Comparison of ENCODE assay signal across 7 cellular contexts in genomic region chr9:120927125-120928014, GRCh38. TPM values are rescaled to one million over a fixed set of nuclear protein-coding genes. Genes with fewer than 3 reads are reported as not detected.
DNase-seq lines count a peak whose midpoint lies in the region; ATAC-seq and TF ChIP-seq lines count a peak whose summit lies in the region.

No MANE protein-coding gene starts in this region.

- H3K27ac ChIP-seq in RWPE1 (peak overlapping the region; percentile 30), esophagus muscularis mucosa (replicated peaks in 1 of 4) (peak overlapping the region; percentile 91 to 98 (median 94))

- no peaks in the 10 kb centered on the region for H3K27me3 ChIP-seq in esophagus muscularis mucosa

- WGBS in esophagus muscularis mucosa = 68% methylated on average over 7 of the region's 8 CpGs

- no peaks in the 10 kb centered on the region for H3K36me3 ChIP-seq in esophagus muscularis mucosa

- in situ Hi-C loops in GM18951 (cut with MboI; ENCODE audit: low sequenced_read_pairs, unreplicated experiment) = no loop called here

- H3K4me3 Mint-ChIP-seq in stimulated activated memory B cell treated with anti-CD40 and anti-IgM and Interleukin-4, amounts not matched to agents 10 μg/mL and 1 μg/mL and 100 μg/mL, for 72 hours = peak overlapping the region; percentile 94

- H3K4me3 ChIP-seq in esophagus muscularis mucosa = peak overlapping the region in 3 of 4 donors; percentile 76 to 95 (median 77)

- H3K36me3 Mint-ChIP-seq in stimulated activated memory B cell treated with anti-CD40 and anti-IgM and Interleukin-4, amounts not matched to agents 10 μg/mL and 1 μg/mL and 100 μg/mL, for 72 hours = peaks cover 35% of the 10 kb centered on the region

- TF ChIP-seq EP300 in esophagus muscularis mucosa (IDR thresholded peaks at IDR 0.05) = no peak

- H3K4me1 ChIP-seq in esophagus muscularis mucosa = peaks cover 30 to 56% (median 41%) of the 10 kb centered on the region in 4 donors

- POLR2A ChIA-PET in RWPE1 (lab: Yijun Ruan, JAX; ENCODE audit: low non-redundant PET) = no interaction called here

- H3K27me3 Mint-ChIP-seq in stimulated activated memory B cell treated with anti-CD40 and anti-IgM and Interleukin-4, amounts not matched to agents 10 μg/mL and 1 μg/mL and 100 μg/mL, for 72 hours = no peaks in the 10 kb centered on the region

- H3K27ac Mint-ChIP-seq in stimulated activated memory B cell treated with anti-CD40 and anti-IgM and Interleukin-4, amounts not matched to agents 10 μg/mL and 1 μg/mL and 100 μg/mL, for 72 hours = peak overlapping the region; percentile 98

- no peak for ATAC-seq in stimulated activated memory B cell treated with anti-CD40 and anti-IgM and Interleukin-4, amounts not matched to agents 10 μg/mL and 1 μg/mL and 100 μg/mL, for 72 hours
- ATAC-seq in GM18502 (IDR thresholded peaks at IDR 0.05; ENCODE audit: poor library complexity, unreplicated experiment) (no peak), GM21619 (IDR thresholded peaks at IDR 0.05; ENCODE audit: unreplicated experiment) (no peak)

- no peaks in the 10 kb centered on the region for H3K9me3 ChIP-seq in esophagus muscularis mucosa

- peaks cover 91% of the 10 kb centered on the region for H3K4me1 Mint-ChIP-seq in stimulated activated memory B cell treated with anti-CD40 and anti-IgM and Interleukin-4, amounts not matched to agents 10 μg/mL and 1 μg/mL and 100 μg/mL, for 72 hours

- TF ChIP-seq POLR2A in GM18951 (IDR thresholded peaks at IDR 0.05; ENCODE audit: extremely low read depth, insufficient read depth, insufficient read length) (peak; percentile 19), esophagus muscularis mucosa (IDR thresholded peaks at IDR 0.05; ENCODE audit: low read depth) (no peak)

- intact Hi-C loops in esophagus muscularis mucosa (cut with DNase I) = loop anchor here (2.0 kb wide), 1 partner anchor 51 kb away; the partner anchor contains the start of gene PHF19

- DNase-seq in RWPE1 (ENCODE audit: low spot score) (no peak), esophagus muscularis mucosa (ENCODE audit: extremely low spot score) (no peak), epidermal melanocyte (ENCODE audit: insufficient read length, low spot score) (no peak)

- CTCF ChIA-PET in RWPE1 (lab: Yijun Ruan, JAX) = interaction anchor here (0.6 to 1.2 kb wide), 2 partner anchors 9 to 49 kb away, joined by 3 to 5 read pairs; no protein-coding TSS in a partner anchor

- no peak for TF ChIP-seq CTCF in RWPE1 (conservative IDR thresholded peaks at IDR 0.05; ENCODE audit: low read depth)
- no peak for TF ChIP-seq CTCF in esophagus muscularis mucosa (IDR thresholded peaks at IDR 0.05)

- no peaks in the 10 kb centered on the region for H3K9me3 Mint-ChIP-seq in stimulated activated memory B cell treated with anti-CD40 and anti-IgM and Interleukin-4, amounts not matched to agents 10 μg/mL and 1 μg/mL and 100 μg/mL, for 72 hours

RNA-seq across cellular contexts. Expression of gene TRAF1, which starts 0.8 kb away (rescaled TPM):
- 1 to 10 TPM; 4.0 to 7.4 (median 5.5) TPM for total RNA-seq in esophagus muscularis mucosa

RNA-seq across cellular contexts. Expression of gene PHF19, which starts 50.4 kb away (rescaled TPM):
- 10 to 100 TPM; 36.4 to 57.7 (median 47.8) TPM for total RNA-seq in esophagus muscularis mucosa
